In the genomic region with DNA sequence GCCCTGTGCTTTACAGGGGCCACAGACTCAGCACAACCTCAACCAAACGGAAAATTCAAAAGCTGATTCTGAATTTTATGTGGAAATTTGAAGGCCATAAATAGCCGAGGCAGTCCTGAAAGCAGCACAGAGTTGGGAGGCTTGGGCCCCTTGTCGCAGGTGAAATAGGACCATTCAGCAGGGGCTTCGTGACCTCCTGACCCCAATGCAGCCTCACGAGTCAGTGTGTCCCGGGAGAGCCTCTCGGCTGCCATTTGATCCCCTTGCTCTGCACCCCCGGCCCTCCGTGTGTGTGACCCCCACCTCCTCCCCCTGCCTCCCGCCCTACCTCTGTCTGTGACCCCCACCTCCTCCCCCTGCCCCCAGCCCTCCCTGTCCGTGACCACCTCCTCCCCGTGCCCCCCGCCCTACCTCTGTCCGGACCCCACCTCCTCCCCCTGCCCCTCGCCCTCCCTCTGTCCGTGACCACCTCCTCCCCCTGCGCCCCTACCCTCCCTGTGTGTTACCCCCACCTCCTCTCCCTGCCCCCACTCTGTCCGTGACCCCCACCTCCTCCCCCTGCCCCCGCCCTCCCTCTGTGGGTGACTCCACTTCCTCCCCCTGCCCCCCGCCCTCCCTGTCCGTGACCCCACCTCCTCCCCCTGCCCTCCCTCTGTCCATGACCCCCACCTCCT, we compare ENCODE assay signal across 1 cellular context.
TF ChIP-seq lines count a peak whose summit lies in the region.

No MANE protein-coding gene starts in this region.

TF ChIP-seq in GM23338, 12 proteins besides CTCF, POLR2A, EP300 and RAD21:
- no peak for TF ChIP-seq ZNF462 (CRISPR knock-in tag; IDR thresholded peaks at IDR 0.05)
- TF ChIP-seq, protein P1, sequence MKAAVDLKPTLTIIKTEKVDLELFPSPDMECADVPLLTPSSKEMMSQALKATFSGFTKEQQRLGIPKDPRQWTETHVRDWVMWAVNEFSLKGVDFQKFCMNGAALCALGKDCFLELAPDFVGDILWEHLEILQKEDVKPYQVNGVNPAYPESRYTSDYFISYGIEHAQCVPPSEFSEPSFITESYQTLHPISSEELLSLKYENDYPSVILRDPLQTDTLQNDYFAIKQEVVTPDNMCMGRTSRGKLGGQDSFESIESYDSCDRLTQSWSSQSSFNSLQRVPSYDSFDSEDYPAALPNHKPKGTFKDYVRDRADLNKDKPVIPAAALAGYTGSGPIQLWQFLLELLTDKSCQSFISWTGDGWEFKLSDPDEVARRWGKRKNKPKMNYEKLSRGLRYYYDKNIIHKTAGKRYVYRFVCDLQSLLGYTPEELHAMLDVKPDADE (IDR thresholded peaks at IDR 0.05): no peak
- TF ChIP-seq REST (IDR thresholded peaks at IDR 0.05; ENCODE audit: unreplicated experiment): no peak
- TF ChIP-seq EZH2 (IDR thresholded peaks at IDR 0.05; ENCODE audit: low read depth, unreplicated experiment): no peak
- no peak for TF ChIP-seq ZNF331 (CRISPR knock-in tag; IDR thresholded peaks at IDR 0.05; ENCODE audit: low read depth)
- no peak for TF ChIP-seq NANOG (IDR thresholded peaks at IDR 0.05; ENCODE audit: borderline replicate concordance)
- TF ChIP-seq ZNF114 (CRISPR knock-in tag; IDR thresholded peaks at IDR 0.05): no peak
- no peak for TF ChIP-seq POLR2AphosphoS5 (IDR thresholded peaks at IDR 0.05; ENCODE audit: low read depth)
- no peak for TF ChIP-seq EZH2phosphoT487 (IDR thresholded peaks at IDR 0.05; ENCODE audit: unreplicated experiment)
- no peak for TF ChIP-seq JUNB (IDR thresholded peaks at IDR 0.05; ENCODE audit: unreplicated experiment)
- TF ChIP-seq CREB1 (CRISPR knock-in tag; IDR thresholded peaks at IDR 0.05; ENCODE audit: low read depth): no peak
- no peak for TF ChIP-seq STAT1 (IDR thresholded peaks at IDR 0.05; ENCODE audit: unreplicated experiment)
TF ChIP-seq in GM23338: peak in this region for 0.
